Comparison of ENCODE assay signal across 16 cellular contexts in genomic region chr9:4068914-4069313, GRCh38.
"Had no signal": no experiment of that assay in that cellular context is flagged by ENCODE, and none has a peak within 500 bp of the region (broad histone marks: within the 10 kb centered on the region; RNA-seq: fewer than 3 reads in every experiment).

No MANE protein-coding gene starts in this region.

- ATAC-seq: activated T-cell treated with anti-CD3 and anti-CD28 coated beads, Interleukin-2, amount 50 U/mL, for 72 hours; body of pancreas; natural killer cell; right cardiac atrium had no signal

- H3K9me3 ChIP-seq: body of pancreas, colonic mucosa had no signal

- H3K27me3 Mint-ChIP-seq: activated naive CD8-positive, alpha-beta T cell treated with anti-CD3 and anti-CD28 coated beads for 36 hours had no signal

- H3K4me3 Mint-ChIP-seq: activated CD4-positive, alpha-beta T cell treated with anti-CD3 and anti-CD28 coated beads, Interleukin-2, amount 10 ng/mL, durations not matched to agents 7 days and 5 days; activated naive CD8-positive, alpha-beta T cell treated with anti-CD3 and anti-CD28 coated beads for 36 hours; activated T-cell treated with anti-CD3 and anti-CD28 coated beads, Interleukin-2, amount 50 U/mL, for 72 hours; natural killer cell; stimulated activated naive CD8-positive, alpha-beta T cell treated with anti-CD3 and anti-CD28 coated beads, Interleukin-15, Interleukin-2, amounts not matched to agents 100 ng/mL and 50 ng/mL, for 24 hours had no signal

- H3K36me3 ChIP-seq: colonic mucosa had no signal

- H3K27ac ChIP-seq: colonic mucosa had no signal

- H3K9me3 Mint-ChIP-seq: activated CD4-positive, alpha-beta T cell treated with anti-CD3 and anti-CD28 coated beads, Interleukin-2, amount 10 ng/mL, durations not matched to agents 7 days and 5 days; activated naive CD8-positive, alpha-beta T cell treated with anti-CD3 and anti-CD28 coated beads for 36 hours; activated T-cell treated with anti-CD3 and anti-CD28 coated beads, Interleukin-2, amount 50 U/mL, for 72 hours; natural killer cell; stimulated activated naive CD8-positive, alpha-beta T cell treated with anti-CD3 and anti-CD28 coated beads, Interleukin-15, Interleukin-2, amounts not matched to agents 100 ng/mL and 50 ng/mL, for 24 hours had no signal

- H3K4me1 Mint-ChIP-seq: activated CD4-positive, alpha-beta T cell treated with anti-CD3 and anti-CD28 coated beads, Interleukin-2, amount 10 ng/mL, durations not matched to agents 7 days and 5 days had no signal

- H3K36me3 Mint-ChIP-seq: activated naive CD8-positive, alpha-beta T cell treated with anti-CD3 and anti-CD28 coated beads for 36 hours; natural killer cell had no signal

- DNase-seq: activated CD4-positive, alpha-beta T cell treated with anti-CD3 and anti-CD28 coated beads, Interleukin-2, amount 10 ng/mL, durations not matched to agents 7 days and 5 days; activated CD8-positive, alpha-beta memory T cell treated with anti-CD3 and anti-CD28 coated beads, Interleukin-2, amount 50 U/mL, for 48 hours; activated gamma-delta T cell treated with Interleukin-2 at 50 U/mL for 16 hours; activated naive CD8-positive, alpha-beta T cell treated with anti-CD3 and anti-CD28 coated beads for 36 hours; activated T-cell treated with anti-CD3 and anti-CD28 coated beads, Interleukin-2, amount 50 U/mL, for 72 hours; amygdala; body of pancreas; central memory CD4-positive, alpha-beta T cell; colonic mucosa; natural killer cell; nucleus accumbens; right cardiac atrium; small intestine; stimulated activated CD4-positive, alpha-beta T cell treated with anti-CD3 and anti-CD28 coated beads, Interleukin-4, amount 100 ng/mL, for 4 hours; stimulated activated CD8-positive, alpha-beta memory T cell treated with anti-CD3 and anti-CD28 coated beads, Interleukin-4, amount 100 ng/mL, for 48 hours had no signal

- H3K4me1 ChIP-seq: colonic mucosa had no signal

- H3K27me3 ChIP-seq: body of pancreas, colonic mucosa had no signal

- H3K27ac Mint-ChIP-seq: activated CD4-positive, alpha-beta T cell treated with anti-CD3 and anti-CD28 coated beads, Interleukin-2, amount 10 ng/mL, durations not matched to agents 7 days and 5 days; activated naive CD8-positive, alpha-beta T cell treated with anti-CD3 and anti-CD28 coated beads for 36 hours; activated T-cell treated with anti-CD3 and anti-CD28 coated beads, Interleukin-2, amount 50 U/mL, for 72 hours; natural killer cell; stimulated activated naive CD8-positive, alpha-beta T cell treated with anti-CD3 and anti-CD28 coated beads, Interleukin-15, Interleukin-2, amounts not matched to agents 100 ng/mL and 50 ng/mL, for 24 hours had no signal

- H3K4me3 ChIP-seq: body of pancreas, colonic mucosa had no signal
